In the genomic region with DNA sequence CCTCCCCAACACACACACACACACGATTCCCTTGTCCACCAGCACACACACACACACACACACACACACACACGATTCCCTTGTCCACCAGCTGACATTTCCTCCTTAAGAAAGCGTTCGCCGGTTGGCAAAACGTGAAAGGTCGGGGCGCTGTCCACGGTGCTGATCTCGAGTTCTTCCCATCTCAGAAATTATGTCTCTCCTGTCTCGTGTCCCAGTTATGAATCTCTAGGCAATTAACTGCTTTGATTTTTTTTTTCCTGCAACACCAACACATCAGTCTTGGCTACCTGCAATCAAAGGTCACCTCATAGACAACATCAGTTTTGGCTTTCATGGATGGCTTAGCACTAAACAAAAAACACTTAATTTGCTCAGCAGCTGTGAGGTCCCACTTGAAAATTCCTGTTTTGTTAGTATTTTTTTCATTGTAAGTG, we compare ENCODE assay signal across 8 cellular contexts. TPM values are rescaled to one million over a fixed set of nuclear protein-coding genes. Genes with fewer than 3 reads are reported as not detected.
DNase-seq lines count a peak whose midpoint lies in the region; ATAC-seq and TF ChIP-seq lines count a peak whose summit lies in the region.

No MANE protein-coding gene starts in this region.

- H3K27ac ChIP-seq in mammary epithelial cell (ENCODE audit: insufficient read depth, low read depth, low read length): no peak overlapping the region

- no peak overlapping the region for H3K9ac ChIP-seq in mammary epithelial cell (ENCODE audit: insufficient read depth, low read length)

- no peaks in the 10 kb centered on the region for H3K36me3 ChIP-seq in mammary epithelial cell (ENCODE audit: insufficient read depth, low read length)

- BruUV-seq in MCF 10A (replicated peaks; lab: Mats Ljungman, UMichigan) (no TSS peak), mammary epithelial cell (replicated peaks; lab: Mats Ljungman, UMichigan) (no TSS peak)

- in situ Hi-C loops in mammary epithelial cell (cut with MboI; ENCODE audit: low sequenced_read_pairs in 2 of 2): no loop called here

- no peak overlapping the region for H3K27ac Mint-ChIP-seq in MCF 10A (ENCODE audit: low read depth, unreplicated experiment)
- no peak overlapping the region for H3K27ac Mint-ChIP-seq in T-helper 17 cell
- H3K27ac Mint-ChIP-seq in central memory CD8-positive, alpha-beta T cell (ENCODE audit: low read depth): no peak overlapping the region
- H3K27ac Mint-ChIP-seq in mesothelial cell of epicardium: no peak overlapping the region

- H3K9me3 ChIP-seq in mammary epithelial cell (replicated peaks; ENCODE audit: insufficient read depth, low read length): no peaks in the 10 kb centered on the region
- H3K9me3 ChIP-seq in T-helper 17 cell (ENCODE audit: control insufficient read depth, low read length, poor library complexity, severe bottlenecking): peaks cover 4% of the 10 kb centered on the region

- H3K9me3 Mint-ChIP-seq in MCF 10A (ENCODE audit: unreplicated experiment) (peaks cover 7% of the 10 kb centered on the region), mesothelial cell of epicardium (no peaks in the 10 kb centered on the region)
- peaks cover 7% of the 10 kb centered on the region for H3K9me3 Mint-ChIP-seq in central memory CD8-positive, alpha-beta T cell

- no peak overlapping the region for H3K4me3 Mint-ChIP-seq in MCF 10A (ENCODE audit: unreplicated experiment)
- H3K4me3 Mint-ChIP-seq in T-helper 17 cell: peak overlapping the region; percentile 60
- peak overlapping the region; percentile 26 for H3K4me3 Mint-ChIP-seq in central memory CD8-positive, alpha-beta T cell
- peak overlapping the region; percentile 61 for H3K4me3 Mint-ChIP-seq in mesothelial cell of epicardium

- H4K20me1 ChIP-seq in mammary epithelial cell (ENCODE audit: insufficient read depth, low read length): peaks cover 9% of the 10 kb centered on the region

- DNase-seq in MCF 10A (ENCODE audit: unreplicated experiment): peak; percentile 49
- DNase-seq in mammary epithelial cell: no peak
- peak in 1 of 3 donors; percentile 17 for DNase-seq in T-helper 17 cell
- DNase-seq in central memory CD8-positive, alpha-beta T cell (ENCODE audit: low spot score in 2 of 2): peak in 1 of 2 donors; percentile 18
- peak; percentile 42 to 82 for DNase-seq in mesothelial cell of epicardium (ENCODE audit: low spot score in 2 of 2, unreplicated experiment in 2 of 2)
- DNase-seq in NCI-H526 (lab: John Stamatoyannopoulos, UW): no peak
- no peak for DNase-seq in C1 segment of cervical spinal cord (lab: John Stamatoyannopoulos, UW)

- H3K4me2 ChIP-seq in mammary epithelial cell (ENCODE audit: insufficient read depth, low read depth, low read length): no peak overlapping the region

- ATAC-seq in T-helper 17 cell (no peak), GM21423 (IDR thresholded peaks at IDR 0.05; ENCODE audit: unreplicated experiment) (no peak)
- ATAC-seq in central memory CD8-positive, alpha-beta T cell (replicated peaks; ENCODE audit: extremely low read depth, poor library complexity, severe bottlenecking): no peak

- H3K27me3 ChIP-seq in mammary epithelial cell (ENCODE audit: insufficient read depth, low read length): peaks cover 15% of the 10 kb centered on the region

- peaks cover 20% of the 10 kb centered on the region for H3K4me1 ChIP-seq in mammary epithelial cell (ENCODE audit: insufficient read depth, low read length)

- CTCF ChIA-PET in MCF 10A (lab: Yijun Ruan, JAX): interaction anchor here (0.5 to 0.6 kb wide), 2 partner anchors 155 to 971 kb away, joined by 3 to 7 read pairs; no protein-coding TSS in a partner anchor
- CTCF ChIA-PET in mammary epithelial cell (lab: Charles Lee; ENCODE audit: low non-redundant PET): no interaction called here

- dilution Hi-C loops in mammary epithelial cell (cut with HindIII; ENCODE audit: low sequenced_read_pairs): no loop called here

- intact Hi-C loops in MCF 10A (cut with micrococcal nuclease): no loop called here
- intact Hi-C loops in mammary epithelial cell (cut with micrococcal nuclease): loop anchor here (2.0 kb wide), 1 partner anchor 14 kb away; no protein-coding TSS in a partner anchor

- WGBS in mammary epithelial cell (ENCODE audit: low coverage, missing lambda C conversion rate): 12% methylated on average over 11 of the region's 11 CpGs

- H3K4me1 Mint-ChIP-seq in MCF 10A (ENCODE audit: insufficient read depth, unreplicated experiment) (no peaks in the 10 kb centered on the region), T-helper 17 cell (no peaks in the 10 kb centered on the region), mesothelial cell of epicardium (peaks cover 6% of the 10 kb centered on the region)
- H3K4me1 Mint-ChIP-seq in central memory CD8-positive, alpha-beta T cell: peaks cover 13% of the 10 kb centered on the region

- no peak overlapping the region for H3K4me3 ChIP-seq in mammary epithelial cell (replicated peaks in 1 of 3; ENCODE audit: insufficient read depth in 1 of 3, low read depth in 2 of 3, low read length in 3 of 3)

- POLR2A ChIA-PET in MCF 10A (lab: Yijun Ruan, JAX): interaction anchor here (0.7 to 2.1 kb wide), 3 partner anchors 13 to 125 kb away, joined by 3 to 9 read pairs (median 3); no protein-coding TSS in a partner anchor

- H3K36me3 Mint-ChIP-seq in MCF 10A (ENCODE audit: insufficient read depth, unreplicated experiment) (no peaks in the 10 kb centered on the region), T-helper 17 cell (ENCODE audit: low read depth) (no peaks in the 10 kb centered on the region), mesothelial cell of epicardium (no peaks in the 10 kb centered on the region)
- H3K36me3 Mint-ChIP-seq in central memory CD8-positive, alpha-beta T cell (ENCODE audit: insufficient read depth): no peaks in the 10 kb centered on the region

- TF ChIP-seq CTCF in MCF 10A (IDR thresholded peaks at IDR 0.05; ENCODE audit: unreplicated experiment): no peak
- no peak for TF ChIP-seq CTCF in mammary epithelial cell (conservative IDR thresholded peaks at IDR 0.05 in 1 of 2, IDR thresholded peaks at IDR 0.05 in 1 of 2; ENCODE audit: extremely low read depth in 1 of 2, insufficient read depth in 1 of 2, low read depth in 1 of 2, low read length in 2 of 2)
- no peak for TF ChIP-seq CTCF in mesothelial cell of epicardium (IDR thresholded peaks at IDR 0.05; ENCODE audit: unreplicated experiment)

- H3K27me3 Mint-ChIP-seq in MCF 10A (ENCODE audit: insufficient read depth, unreplicated experiment): peaks cover 45% of the 10 kb centered on the region
- H3K27me3 Mint-ChIP-seq in T-helper 17 cell: peaks cover 70% of the 10 kb centered on the region
- peaks cover 78% of the 10 kb centered on the region for H3K27me3 Mint-ChIP-seq in central memory CD8-positive, alpha-beta T cell
- peaks cover 87% of the 10 kb centered on the region for H3K27me3 Mint-ChIP-seq in mesothelial cell of epicardium (ENCODE audit: low read depth)

- no peak overlapping the region for H2AFZ ChIP-seq in mammary epithelial cell (ENCODE audit: low read depth, low read length)

- H3K79me2 ChIP-seq in mammary epithelial cell (ENCODE audit: insufficient read depth, low read length): no peaks in the 10 kb centered on the region

RNA-seq across cellular contexts. Expression of a gene that starts 1.9 kb away (rescaled TPM):
- total RNA-seq in MCF 10A (2022) (not detected in 2 replicates), mammary epithelial cell (1 to 10 TPM; 1.0 to 3.7 TPM), T-helper 17 cell (not detected), mesothelial cell of epicardium (1.1 to 1.2 TPM (median 1.2 TPM) in 3 replicates)
- 3.7 TPM for polyA plus RNA-seq in mammary epithelial cell
- polyA minus RNA-seq in mammary epithelial cell: 1.1 TPM

RNA-seq across cellular contexts. Expression of a gene that starts 33.2 kb away (rescaled TPM):
- total RNA-seq in MCF 10A (2022): not detected in 2 replicates
- total RNA-seq in mammary epithelial cell: under 1 TPM in 1 of 2 donors, not detected in 1; 0.17 TPM
- 0.12 TPM for polyA plus RNA-seq in mammary epithelial cell
- polyA minus RNA-seq in mammary epithelial cell: not detected
- total RNA-seq in T-helper 17 cell: not detected
- not detected in 3 replicates for total RNA-seq in mesothelial cell of epicardium

Comparison
In these comparisons a context has a peak if more than half of its experiments do, and no peak if none do; other contexts are left out.
1. DNase-seq: peak in MCF 10A (single experiment) and mesothelial cell of epicardium (2 of 2); none in mammary epithelial cell (single experiment), NCI-H526 (0 of 2) and C1 segment of cervical spinal cord (0 of 14).